ENCODE assay signal across 18 cellular contexts in the genomic region with DNA sequence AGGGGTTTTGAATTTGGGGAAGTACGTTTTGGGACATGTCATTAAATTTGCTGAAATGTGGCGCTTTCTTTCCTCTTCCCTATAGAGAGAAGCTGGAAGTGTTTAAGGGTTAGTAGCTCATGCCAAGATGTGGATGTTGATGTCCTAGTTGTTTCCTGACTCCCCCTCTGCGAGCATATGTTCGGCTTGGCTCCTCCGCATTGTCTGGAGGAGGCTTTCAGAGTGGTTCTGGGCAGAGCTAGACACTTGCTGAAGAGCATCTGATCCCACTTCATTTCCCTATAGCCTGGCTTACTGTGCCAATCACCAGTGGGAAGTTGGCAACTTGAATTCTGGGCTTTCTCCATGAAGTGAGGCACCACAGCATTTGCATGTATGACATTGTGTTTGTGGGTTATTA.
A peak's percentile ranks its signal among the peaks of the same experiment; 100 is the strongest.
DNase-seq lines count a peak whose midpoint lies in the region; TF ChIP-seq lines count a peak whose summit lies in the region.
"Had no signal": no experiment of that assay in that cellular context is flagged by ENCODE, and none has a peak within 500 bp of the region (broad histone marks: within the 10 kb centered on the region; RNA-seq: fewer than 3 reads in every experiment).

No MANE protein-coding gene starts in this region.

- peak; percentile 37 for DNase-seq in DMS 273 (lab: John Stamatoyannopoulos, UW; ENCODE audit: unreplicated experiment)
- DNase-seq in MV-4-11 (lab: John Stamatoyannopoulos, UW): peak; percentile 20
- DNase-seq in UCSD-AML1 (lab: John Stamatoyannopoulos, UW; ENCODE audit: unreplicated experiment): peak; percentile 14
- DNase-seq in middle frontal gyrus (ENCODE audit: extremely low spot score, low spot score): peak; percentile 38
- no peak for DNase-seq in activated effector memory CD4-positive, alpha-beta T cell treated with anti-CD3 and anti-CD28 coated beads, Interleukin-2, amount 50 U/mL, for 16 hours
- no peak for DNase-seq in mucosa of gallbladder (ENCODE audit: low spot score)
- no peak for DNase-seq in T-helper 9 cell
- no peak for DNase-seq in lower leg skin (ENCODE audit: low spot score in 2 of 2)
- DNase-seq: AML-193; CD4-positive, alpha-beta T cell; DND-41; GDM1; GOT3; KG1; NCI-H1092; NCI-H345; Right ventricle myocardium superior had no signal

- intact Hi-C loops in lower leg skin (cut with DNase I; ENCODE audit: low total_unique reads): no loop called here

- H3K4me3 ChIP-seq in lower leg skin (ENCODE audit: low read depth, poor library complexity, severe bottlenecking): no peak overlapping the region
- H3K4me3 ChIP-seq: GM12878 had no signal

- no peak for TF ChIP-seq POLR2A in lower leg skin (IDR thresholded peaks at IDR 0.05)

- 52 to 61% methylated on average over 5 of the region's 5 CpGs for WGBS in lower leg skin, 2 donors

- TF ChIP-seq CTCF in lower leg skin (IDR thresholded peaks at IDR 0.05): no peak

Comparison
In these comparisons a context has a peak if more than half of its experiments do, and no peak if none do; other contexts are left out.
1. DNase-seq: peak in DMS 273 (single experiment), MV-4-11 (single experiment), UCSD-AML1 (single experiment) and middle frontal gyrus (single experiment); none in activated effector memory CD4-positive, alpha-beta T cell treated with anti-CD3 and anti-CD28 coated beads, Interleukin-2, amount 50 U/mL, for 16 hours (single experiment), mucosa of gallbladder (single experiment), T-helper 9 cell (single experiment) and lower leg skin (0 of 2).